In the genomic region with DNA sequence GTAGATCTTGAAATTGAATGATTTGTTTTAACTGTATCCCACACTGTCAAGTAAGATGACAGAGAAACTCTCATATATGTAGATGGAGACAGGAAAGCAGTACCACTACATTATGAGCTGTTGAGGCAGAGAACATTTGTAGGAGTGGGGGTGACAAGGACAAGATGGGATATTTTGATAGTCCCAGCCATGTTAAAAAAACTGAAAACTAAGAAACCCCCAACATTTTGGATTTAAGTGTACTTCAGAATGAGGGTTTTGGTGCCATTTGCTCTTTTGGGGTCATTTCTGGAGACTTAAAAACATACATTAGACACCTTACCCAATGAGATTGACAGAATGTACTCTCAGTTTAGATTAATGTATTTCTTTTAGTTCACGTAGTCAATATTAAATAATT, we compare ENCODE assay signal across 2 cellular contexts.
TF ChIP-seq lines count a peak whose summit lies in the region.

No MANE protein-coding gene starts in this region.

TF ChIP-seq in HEK293, 187 proteins besides CTCF, POLR2A, EP300 and RAD21 (continued from another document):
- TF ChIP-seq, protein P1, sequence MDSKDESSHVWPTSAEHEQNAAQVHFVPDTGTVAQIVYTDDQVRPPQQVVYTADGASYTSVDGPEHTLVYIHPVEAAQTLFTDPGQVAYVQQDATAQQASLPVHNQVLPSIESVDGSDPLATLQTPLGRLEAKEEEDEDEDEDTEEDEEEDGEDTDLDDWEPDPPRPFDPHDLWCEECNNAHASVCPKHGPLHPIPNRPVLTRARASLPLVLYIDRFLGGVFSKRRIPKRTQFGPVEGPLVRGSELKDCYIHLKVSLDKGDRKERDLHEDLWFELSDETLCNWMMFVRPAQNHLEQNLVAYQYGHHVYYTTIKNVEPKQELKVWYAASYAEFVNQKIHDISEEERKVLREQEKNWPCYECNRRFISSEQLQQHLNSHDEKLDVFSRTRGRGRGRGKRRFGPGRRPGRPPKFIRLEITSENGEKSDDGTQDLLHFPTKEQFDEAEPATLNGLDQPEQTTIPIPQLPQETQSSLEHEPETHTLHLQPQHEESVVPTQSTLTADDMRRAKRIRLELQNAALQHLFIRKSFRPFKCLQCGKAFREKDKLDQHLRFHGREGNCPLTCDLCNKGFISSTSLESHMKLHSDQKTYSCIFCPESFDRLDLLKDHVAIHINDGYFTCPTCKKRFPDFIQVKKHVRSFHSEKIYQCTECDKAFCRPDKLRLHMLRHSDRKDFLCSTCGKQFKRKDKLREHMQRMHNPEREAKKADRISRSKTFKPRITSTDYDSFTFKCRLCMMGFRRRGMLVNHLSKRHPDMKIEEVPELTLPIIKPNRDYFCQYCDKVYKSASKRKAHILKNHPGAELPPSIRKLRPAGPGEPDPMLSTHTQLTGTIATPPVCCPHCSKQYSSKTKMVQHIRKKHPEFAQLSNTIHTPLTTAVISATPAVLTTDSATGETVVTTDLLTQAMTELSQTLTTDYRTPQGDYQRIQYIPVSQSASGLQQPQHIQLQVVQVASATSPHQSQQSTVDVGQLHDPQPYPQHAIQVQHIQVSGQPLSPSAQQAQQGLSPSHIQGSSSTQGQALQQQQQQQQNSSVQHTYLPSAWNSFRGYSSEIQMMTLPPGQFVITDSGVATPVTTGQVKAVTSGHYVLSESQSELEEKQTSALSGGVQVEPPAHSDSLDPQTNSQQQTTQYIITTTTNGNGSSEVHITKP (tag by site-specific recombination; IDR thresholded peaks at IDR 0.05), result peak; percentile 84
- no peak for TF ChIP-seq ZNF548 (tag by site-specific recombination; IDR thresholded peaks at IDR 0.05)

TF ChIP-seq in neural cell, 6 proteins besides CTCF, POLR2A, EP300 and RAD21:
- TF ChIP-seq, protein P2, sequence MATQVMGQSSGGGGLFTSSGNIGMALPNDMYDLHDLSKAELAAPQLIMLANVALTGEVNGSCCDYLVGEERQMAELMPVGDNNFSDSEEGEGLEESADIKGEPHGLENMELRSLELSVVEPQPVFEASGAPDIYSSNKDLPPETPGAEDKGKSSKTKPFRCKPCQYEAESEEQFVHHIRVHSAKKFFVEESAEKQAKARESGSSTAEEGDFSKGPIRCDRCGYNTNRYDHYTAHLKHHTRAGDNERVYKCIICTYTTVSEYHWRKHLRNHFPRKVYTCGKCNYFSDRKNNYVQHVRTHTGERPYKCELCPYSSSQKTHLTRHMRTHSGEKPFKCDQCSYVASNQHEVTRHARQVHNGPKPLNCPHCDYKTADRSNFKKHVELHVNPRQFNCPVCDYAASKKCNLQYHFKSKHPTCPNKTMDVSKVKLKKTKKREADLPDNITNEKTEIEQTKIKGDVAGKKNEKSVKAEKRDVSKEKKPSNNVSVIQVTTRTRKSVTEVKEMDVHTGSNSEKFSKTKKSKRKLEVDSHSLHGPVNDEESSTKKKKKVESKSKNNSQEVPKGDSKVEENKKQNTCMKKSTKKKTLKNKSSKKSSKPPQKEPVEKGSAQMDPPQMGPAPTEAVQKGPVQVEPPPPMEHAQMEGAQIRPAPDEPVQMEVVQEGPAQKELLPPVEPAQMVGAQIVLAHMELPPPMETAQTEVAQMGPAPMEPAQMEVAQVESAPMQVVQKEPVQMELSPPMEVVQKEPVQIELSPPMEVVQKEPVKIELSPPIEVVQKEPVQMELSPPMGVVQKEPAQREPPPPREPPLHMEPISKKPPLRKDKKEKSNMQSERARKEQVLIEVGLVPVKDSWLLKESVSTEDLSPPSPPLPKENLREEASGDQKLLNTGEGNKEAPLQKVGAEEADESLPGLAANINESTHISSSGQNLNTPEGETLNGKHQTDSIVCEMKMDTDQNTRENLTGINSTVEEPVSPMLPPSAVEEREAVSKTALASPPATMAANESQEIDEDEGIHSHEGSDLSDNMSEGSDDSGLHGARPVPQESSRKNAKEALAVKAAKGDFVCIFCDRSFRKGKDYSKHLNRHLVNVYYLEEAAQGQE (IDR thresholded peaks at IDR 0.05; ENCODE audit: borderline replicate concordance), result no peak
- no peak for TF ChIP-seq POLR2AphosphoS5 (IDR thresholded peaks at IDR 0.05)
- TF ChIP-seq MXI1 (conservative IDR thresholded peaks at IDR 0.05; ENCODE audit: poor library complexity, severe bottlenecking), result no peak
- TF ChIP-seq TAF1 (IDR thresholded peaks at IDR 0.05; ENCODE audit: low read depth), result no peak
- TF ChIP-seq EZH2 (IDR thresholded peaks at IDR 0.05; ENCODE audit: borderline replicate concordance, insufficient read depth, low read length, poor library complexity, severe bottlenecking), result no peak
- no peak for TF ChIP-seq SMC3 (conservative IDR thresholded peaks at IDR 0.05; ENCODE audit: poor library complexity)
